Comparison of ENCODE assay signal across 28 cellular contexts in the genomic region with DNA sequence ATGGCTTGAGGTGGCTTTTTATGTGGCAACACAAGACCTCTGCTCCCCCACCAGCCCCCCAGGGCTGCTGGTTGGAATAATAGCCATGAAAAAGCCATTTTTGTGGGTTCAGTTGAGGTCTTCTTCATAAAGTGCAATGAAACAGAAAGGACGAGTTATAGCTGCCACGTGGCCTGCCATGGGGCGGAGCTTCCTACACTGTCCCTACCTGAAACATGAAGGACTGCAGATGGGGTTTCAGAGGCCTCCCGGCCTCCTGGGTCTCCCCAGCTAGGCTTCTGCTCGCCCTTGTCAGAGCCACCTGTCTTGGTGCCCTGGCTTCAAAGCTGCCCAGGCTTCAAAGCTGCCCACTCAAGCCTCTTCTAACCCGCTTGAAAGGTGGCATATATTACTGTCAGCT.
"Had no signal": no experiment of that assay in that cellular context is flagged by ENCODE, and none has a peak within 500 bp of the region (broad histone marks: within the 10 kb centered on the region; RNA-seq: fewer than 3 reads in every experiment).

No MANE protein-coding gene starts in this region.

- H3K27ac Mint-ChIP-seq: dendritic cell treated with granulocyte-macrophage colony-stimulating factor and Interleukin-4, amounts not matched to agents 40 ng/mL and 50 ng/mL, for 4 days; effector memory CD8-positive, alpha-beta T cell; endodermal cell; mesothelial cell of epicardium had no signal

- H3K9me3 Mint-ChIP-seq: dendritic cell treated with granulocyte-macrophage colony-stimulating factor and Interleukin-4, amounts not matched to agents 40 ng/mL and 50 ng/mL, for 4 days; effector memory CD8-positive, alpha-beta T cell; endodermal cell; mesothelial cell of epicardium had no signal

- FAIRE-seq: endometrium, islet of Langerhans, keratinocyte had no signal

- H3K36me3 ChIP-seq: colonic mucosa, esophagus squamous epithelium, gastrocnemius medialis, heart right ventricle, left lung, lower lobe of right lung had no signal

- H3K4me3 ChIP-seq: colonic mucosa, esophagus squamous epithelium, gastrocnemius medialis, heart right ventricle, left lung, lower lobe of right lung, mucosa of descending colon had no signal

- H3K4me3 Mint-ChIP-seq: dendritic cell treated with granulocyte-macrophage colony-stimulating factor and Interleukin-4, amounts not matched to agents 40 ng/mL and 50 ng/mL, for 4 days; effector memory CD8-positive, alpha-beta T cell; endodermal cell; mesothelial cell of epicardium; naive B cell had no signal

- H3K27me3 Mint-ChIP-seq: dendritic cell treated with granulocyte-macrophage colony-stimulating factor and Interleukin-4, amounts not matched to agents 40 ng/mL and 50 ng/mL, for 4 days had no signal

- H3K27me3 ChIP-seq: colonic mucosa, esophagus squamous epithelium, gastrocnemius medialis, left lung had no signal

- H3K27ac ChIP-seq: colonic mucosa, epithelial cell of prostate, esophagus squamous epithelium, gastrocnemius medialis, heart right ventricle, left lung, lower lobe of right lung had no signal

- H3K4me1 Mint-ChIP-seq: mesothelial cell of epicardium, naive B cell had no signal

- H3K9me3 ChIP-seq: colonic mucosa, esophagus squamous epithelium, gastrocnemius medialis, heart right ventricle, left lung, lower lobe of right lung, mucosa of descending colon had no signal

- H3K36me3 Mint-ChIP-seq: mesothelial cell of epicardium, naive B cell had no signal

- DNase-seq: colonic mucosa; cortex of kidney; effector CD8-positive, alpha-beta T cell; effector memory CD8-positive, alpha-beta T cell; endodermal cell; erythroblast; esophagus squamous epithelium; foreskin fibroblast; foreskin melanocyte; gastrocnemius medialis; glutamatergic neuron; head of caudate nucleus; heart right ventricle; hippocampal formation; left cardiac atrium; left lung; left ventricle myocardium superior; lower lobe of right lung; mesenchymal stem cell; mucosa of descending colon; naive B cell had no signal

- H3K4me1 ChIP-seq: colonic mucosa, esophagus squamous epithelium, gastrocnemius medialis, heart right ventricle, left lung, lower lobe of right lung had no signal

- ATAC-seq: effector memory CD8-positive, alpha-beta T cell; esophagus mucosa; gastrocnemius medialis; heart right ventricle; left cardiac atrium; left lung; left ventricle myocardium superior; lower lobe of right lung; mucosa of descending colon had no signal
